ENCODE assay signal across 29 cellular contexts in genomic region chrX:152819271-152819670, GRCh38. TPM values are rescaled to one million over a fixed set of nuclear protein-coding genes. Genes with fewer than 3 reads are reported as not detected.
"Had no signal": no experiment of that assay in that cellular context is flagged by ENCODE, and none has a peak within 500 bp of the region (broad histone marks: within the 10 kb centered on the region; RNA-seq: fewer than 3 reads in every experiment).

No MANE protein-coding gene starts in this region.

- H3K4me1 ChIP-seq: gastroesophageal sphincter, heart right ventricle, left lung, sigmoid colon, transverse colon, vagina had no signal

- H3K4me3 ChIP-seq: esophagus squamous epithelium, gastroesophageal sphincter, heart right ventricle, left lung, sigmoid colon, transverse colon, vagina had no signal

- H3K27ac ChIP-seq: esophagus squamous epithelium, gastroesophageal sphincter, heart right ventricle, left lung, sigmoid colon, transverse colon, vagina had no signal

- H3K36me3 ChIP-seq: esophagus squamous epithelium, gastroesophageal sphincter, heart right ventricle, left lung, sigmoid colon, transverse colon, vagina had no signal

- H3K9me3 Mint-ChIP-seq: activated CD4-positive, alpha-beta T cell treated with anti-CD3 and anti-CD28 coated beads, Interleukin-2, amount 10 ng/mL, durations not matched to agents 7 days and 5 days; activated T-cell treated with anti-CD3 and anti-CD28 coated beads, Interleukin-2, amount 50 U/mL, for 24 hours; activated T-helper 2 cell treated with anti-CD3 and anti-CD28 coated beads, Interferon-gamma antibody, Interleukin-2, Interleukin-4, amounts not matched to agents 10 μg/mL and 5 μg/mL and 100 μg/mL, durations not matched to agents 14 hours and 24 hours and 36 hours; nephron had no signal

- H3K9me3 ChIP-seq: esophagus squamous epithelium, gastroesophageal sphincter, heart right ventricle, left lung, sigmoid colon, transverse colon, vagina had no signal

- H3K4me3 Mint-ChIP-seq: activated CD4-positive, alpha-beta T cell treated with anti-CD3 and anti-CD28 coated beads, Interleukin-2, amount 10 ng/mL, durations not matched to agents 7 days and 5 days; activated CD8-positive, alpha-beta T cell treated with anti-CD3 and anti-CD28 coated beads, Interleukin-2, amount 10 ng/mL, durations not matched to agents 7 days and 5 days; activated T-cell treated with anti-CD3 and anti-CD28 coated beads, Interleukin-2, amount 50 U/mL, for 24 hours; nephron had no signal

- H3K27ac Mint-ChIP-seq: activated CD4-positive, alpha-beta T cell treated with anti-CD3 and anti-CD28 coated beads, Interleukin-2, amount 10 ng/mL, durations not matched to agents 7 days and 5 days; activated CD8-positive, alpha-beta T cell treated with anti-CD3 and anti-CD28 coated beads, Interleukin-2, amount 10 ng/mL, durations not matched to agents 7 days and 5 days; activated T-cell treated with anti-CD3 and anti-CD28 coated beads, Interleukin-2, amount 50 U/mL, for 24 hours; activated T-helper 2 cell treated with anti-CD3 and anti-CD28 coated beads, Interferon-gamma antibody, Interleukin-2, Interleukin-4, amounts not matched to agents 10 μg/mL and 5 μg/mL and 100 μg/mL, durations not matched to agents 14 hours and 24 hours and 36 hours had no signal

- H3K27me3 ChIP-seq: esophagus squamous epithelium, gastroesophageal sphincter, left lung, sigmoid colon, transverse colon, vagina had no signal

- ATAC-seq: activated CD4-positive, CD25-positive, alpha-beta regulatory T cell treated with anti-CD3 and anti-CD28 coated beads, Interleukin-2, amount 50 U/mL, for 24 hours; activated CD8-positive, alpha-beta T cell treated with anti-CD3 and anti-CD28 coated beads, Interleukin-2, amount 10 ng/mL, durations not matched to agents 7 days and 5 days; gastroesophageal sphincter; heart right ventricle; left lung; stimulated activated naive CD8-positive, alpha-beta T cell treated with anti-CD3 and anti-CD28 coated beads, Interleukin-15, Interleukin-2, amounts not matched to agents 100 U/mL and 50 U/mL, for 24 hours had no signal

- DNase-seq: activated CD4-positive, alpha-beta T cell treated with anti-CD3 and anti-CD28 coated beads, Interleukin-2, amount 10 ng/mL, durations not matched to agents 7 days and 5 days; activated CD8-positive, alpha-beta T cell treated with anti-CD3 and anti-CD28 coated beads, Interleukin-2, amount 10 ng/mL, durations not matched to agents 7 days and 5 days; activated naive CD4-positive, alpha-beta T cell treated with Interleukin-2 at 50 U/mL for 16 hours; activated T-cell treated with anti-CD3 and anti-CD28 coated beads, Interleukin-2, amount 50 U/mL, for 24 hours; anterior cingulate cortex; cortex of kidney; esophagus squamous epithelium; heart right ventricle; left lung; midbrain; nucleus accumbens; posterior cingulate gyrus; sigmoid colon; stimulated activated CD4-positive, alpha-beta T cell treated with anti-CD3 and anti-CD28 coated beads, Interleukin-12 subunit alpha, Interleukin-12 subunit beta, amount 100 ng/mL, for 4 hours; stimulated activated CD4-positive, alpha-beta T cell treated with anti-CD3 and anti-CD28 coated beads, Interleukin-1b, Interleukin-23, amount 100 ng/mL, for 48 hours; stimulated activated CD8-positive, alpha-beta memory T cell treated with anti-CD3 and anti-CD28 coated beads, Interleukin-4, amount 100 ng/mL, for 48 hours; stimulated activated naive CD8-positive, alpha-beta T cell treated with anti-CD3 and anti-CD28 coated beads, Interleukin-15, Interleukin-2, amounts not matched to agents 100 U/mL and 50 U/mL, for 24 hours; substantia nigra; T1000; transverse colon had no signal

RNA-seq across cellular contexts. Expression of gene MAGEA6, which starts 49.8 kb away (rescaled TPM):
- total RNA-seq: activated CD4-positive, alpha-beta T cell treated with anti-CD3 and anti-CD28 coated beads, Interleukin-2, amount 10 ng/mL, durations not matched to agents 7 days and 5 days; activated CD8-positive, alpha-beta T cell treated with anti-CD3 and anti-CD28 coated beads, Interleukin-2, amount 10 ng/mL, durations not matched to agents 7 days and 5 days; activated T-helper 2 cell treated with anti-CD3 and anti-CD28 coated beads, Interferon-gamma antibody, Interleukin-2, Interleukin-4, amounts not matched to agents 10 μg/mL and 5 μg/mL and 100 μg/mL, durations not matched to agents 14 hours and 24 hours and 36 hours; esophagus squamous epithelium; gastroesophageal sphincter; heart right ventricle; kidney epithelial cell; left lung; lung microvascular endothelial cell; renal cortical epithelial cell; sigmoid colon; T-helper 1 cell treated with Interleukin-12 subunit alpha and Interleukin-12 subunit beta and Interleukin-4 antibody, amounts not matched to agents 30 ng/mL and 1 ng/mL, for 36 hours; transverse colon; vagina had no signal
- polyA plus RNA-seq: heart right ventricle, sigmoid colon had no signal
